ENCODE assay signal across 1 cellular context in the genomic region with DNA sequence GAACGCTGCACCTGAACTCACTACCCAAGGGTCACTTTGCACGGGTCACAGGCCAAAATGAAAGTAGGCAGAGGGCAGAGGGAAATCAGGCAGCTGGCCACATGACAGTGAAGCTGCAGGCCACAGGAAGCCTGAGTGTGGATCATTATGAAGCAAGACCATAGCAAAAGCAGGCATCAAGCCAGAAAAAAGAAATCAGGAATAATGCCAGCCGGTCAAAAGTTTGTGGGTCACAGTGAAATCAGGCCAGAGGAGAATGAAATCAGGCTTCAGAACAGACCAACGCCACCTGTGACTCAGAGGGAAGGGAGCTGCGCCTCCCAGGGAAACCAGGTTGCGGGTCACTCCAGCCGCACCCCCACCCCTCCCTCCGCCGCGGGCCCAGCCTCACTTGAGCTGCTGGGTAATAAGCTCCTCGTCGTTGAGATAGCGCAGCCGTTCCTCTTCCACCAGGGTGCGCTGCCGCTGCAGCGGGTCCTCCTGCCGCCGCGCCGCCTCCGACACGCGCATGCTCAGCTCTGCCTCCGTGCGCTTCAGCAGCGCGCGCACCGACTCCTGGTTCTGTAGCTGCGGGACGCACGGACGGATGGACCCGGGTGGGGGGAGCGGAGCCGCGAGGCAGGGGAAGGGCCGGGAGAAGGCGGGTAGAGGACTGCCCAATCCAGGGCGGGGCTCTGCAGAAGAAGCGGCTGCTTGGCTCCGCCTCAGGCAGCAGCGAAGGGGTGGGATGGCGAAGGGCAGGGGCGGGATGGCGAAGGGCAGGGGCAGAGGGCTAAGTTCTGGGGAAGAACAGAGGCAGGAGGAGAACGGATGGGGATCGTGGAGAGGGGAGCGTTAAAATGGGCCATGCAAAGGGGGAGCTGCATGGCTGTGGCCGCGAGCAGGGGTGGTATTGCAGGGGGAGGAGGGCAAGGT.
TF ChIP-seq lines count a peak whose summit lies in the region.

No MANE protein-coding gene starts in this region.

TF ChIP-seq in HepG2, 621 proteins besides CTCF, POLR2A, EP300 and RAD21 (continued from another document and continues in another):
- TF ChIP-seq, protein P1, sequence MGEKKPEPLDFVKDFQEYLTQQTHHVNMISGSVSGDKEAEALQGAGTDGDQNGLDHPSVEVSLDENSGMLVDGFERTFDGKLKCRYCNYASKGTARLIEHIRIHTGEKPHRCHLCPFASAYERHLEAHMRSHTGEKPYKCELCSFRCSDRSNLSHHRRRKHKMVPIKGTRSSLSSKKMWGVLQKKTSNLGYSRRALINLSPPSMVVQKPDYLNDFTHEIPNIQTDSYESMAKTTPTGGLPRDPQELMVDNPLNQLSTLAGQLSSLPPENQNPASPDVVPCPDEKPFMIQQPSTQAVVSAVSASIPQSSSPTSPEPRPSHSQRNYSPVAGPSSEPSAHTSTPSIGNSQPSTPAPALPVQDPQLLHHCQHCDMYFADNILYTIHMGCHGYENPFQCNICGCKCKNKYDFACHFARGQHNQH (CRISPR knock-in tag; IDR thresholded peaks at IDR 0.05), result peak; percentile 76; the same call in 1 of the 2 replicates
- TF ChIP-seq KMT2A (CRISPR knock-in tag; IDR thresholded peaks at IDR 0.05), result 0 out of 2 replicates have a peak, but pooled peaks have one; percentile 61
- peak; percentile 76 for TF ChIP-seq ZMYM3 (CRISPR knock-in tag; IDR thresholded peaks at IDR 0.05)
- 0 out of 2 replicates have a peak, but pooled peaks have one; percentile 20 for TF ChIP-seq HDAC1 (CRISPR knock-in tag; IDR thresholded peaks at IDR 0.05)
- TF ChIP-seq ZBTB3 (CRISPR knock-in tag; IDR thresholded peaks at IDR 0.05; ENCODE audit: borderline replicate concordance, low read depth), result no peak
- peak; percentile 99 for TF ChIP-seq XRCC5 (optimal IDR thresholded peaks at IDR 0.05; ENCODE audit: low read length)
- no peak for TF ChIP-seq ZNF432 (CRISPR knock-in tag; IDR thresholded peaks at IDR 0.05; ENCODE audit: borderline replicate concordance)
- no peak; the same call in 1 of the 2 replicates for TF ChIP-seq NRL (CRISPR knock-in tag; IDR thresholded peaks at IDR 0.05; ENCODE audit: borderline replicate concordance)
- peak; percentile 58; the same call in 1 of the 2 replicates for TF ChIP-seq ZNF235 (CRISPR knock-in tag; IDR thresholded peaks at IDR 0.05; ENCODE audit: borderline replicate concordance)
- TF ChIP-seq, protein P2, sequence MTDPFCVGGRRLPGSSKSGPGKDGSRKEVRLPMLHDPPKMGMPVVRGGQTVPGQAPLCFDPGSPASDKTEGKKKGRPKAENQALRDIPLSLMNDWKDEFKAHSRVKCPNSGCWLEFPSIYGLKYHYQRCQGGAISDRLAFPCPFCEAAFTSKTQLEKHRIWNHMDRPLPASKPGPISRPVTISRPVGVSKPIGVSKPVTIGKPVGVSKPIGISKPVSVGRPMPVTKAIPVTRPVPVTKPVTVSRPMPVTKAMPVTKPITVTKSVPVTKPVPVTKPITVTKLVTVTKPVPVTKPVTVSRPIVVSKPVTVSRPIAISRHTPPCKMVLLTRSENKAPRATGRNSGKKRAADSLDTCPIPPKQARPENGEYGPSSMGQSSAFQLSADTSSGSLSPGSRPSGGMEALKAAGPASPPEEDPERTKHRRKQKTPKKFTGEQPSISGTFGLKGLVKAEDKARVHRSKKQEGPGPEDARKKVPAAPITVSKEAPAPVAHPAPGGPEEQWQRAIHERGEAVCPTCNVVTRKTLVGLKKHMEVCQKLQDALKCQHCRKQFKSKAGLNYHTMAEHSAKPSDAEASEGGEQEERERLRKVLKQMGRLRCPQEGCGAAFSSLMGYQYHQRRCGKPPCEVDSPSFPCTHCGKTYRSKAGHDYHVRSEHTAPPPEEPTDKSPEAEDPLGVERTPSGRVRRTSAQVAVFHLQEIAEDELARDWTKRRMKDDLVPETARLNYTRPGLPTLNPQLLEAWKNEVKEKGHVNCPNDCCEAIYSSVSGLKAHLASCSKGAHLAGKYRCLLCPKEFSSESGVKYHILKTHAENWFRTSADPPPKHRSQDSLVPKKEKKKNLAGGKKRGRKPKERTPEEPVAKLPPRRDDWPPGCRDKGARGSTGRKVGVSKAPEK (CRISPR knock-in tag; IDR thresholded peaks at IDR 0.05; ENCODE audit: borderline replicate concordance), result peak; percentile 27; the same call in 1 of the 2 replicates
- 0 out of 2 replicates have a peak, but pooled peaks have one; percentile 57 for TF ChIP-seq CC2D1A (CRISPR knock-in tag; IDR thresholded peaks at IDR 0.05)
- peak; percentile 95 for TF ChIP-seq KDM2A (CRISPR knock-in tag; IDR thresholded peaks at IDR 0.05; ENCODE audit: borderline replicate concordance, low read depth)
- peak; percentile 68; the same call in 1 of the 2 replicates for TF ChIP-seq MEF2D (CRISPR knock-in tag; IDR thresholded peaks at IDR 0.05)
- TF ChIP-seq ZNF33B (CRISPR knock-in tag; IDR thresholded peaks at IDR 0.05), result 0 out of 2 replicates have a peak, but pooled peaks have one; percentile 66
- TF ChIP-seq, protein P3, sequence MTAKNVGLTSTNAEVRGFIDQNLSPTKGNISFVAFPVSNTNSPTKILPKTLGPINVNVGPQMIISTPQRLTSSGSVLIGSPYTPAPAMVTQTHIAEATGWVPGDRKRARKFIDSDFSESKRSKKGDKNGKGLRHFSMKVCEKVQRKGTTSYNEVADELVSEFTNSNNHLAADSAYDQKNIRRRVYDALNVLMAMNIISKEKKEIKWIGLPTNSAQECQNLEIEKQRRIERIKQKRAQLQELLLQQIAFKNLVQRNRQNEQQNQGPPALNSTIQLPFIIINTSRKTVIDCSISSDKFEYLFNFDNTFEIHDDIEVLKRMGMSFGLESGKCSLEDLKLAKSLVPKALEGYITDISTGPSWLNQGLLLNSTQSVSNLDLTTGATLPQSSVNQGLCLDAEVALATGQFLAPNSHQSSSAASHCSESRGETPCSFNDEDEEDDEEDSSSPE (CRISPR knock-in tag; IDR thresholded peaks at IDR 0.05), result peak; percentile 79
- TF ChIP-seq, protein P4, sequence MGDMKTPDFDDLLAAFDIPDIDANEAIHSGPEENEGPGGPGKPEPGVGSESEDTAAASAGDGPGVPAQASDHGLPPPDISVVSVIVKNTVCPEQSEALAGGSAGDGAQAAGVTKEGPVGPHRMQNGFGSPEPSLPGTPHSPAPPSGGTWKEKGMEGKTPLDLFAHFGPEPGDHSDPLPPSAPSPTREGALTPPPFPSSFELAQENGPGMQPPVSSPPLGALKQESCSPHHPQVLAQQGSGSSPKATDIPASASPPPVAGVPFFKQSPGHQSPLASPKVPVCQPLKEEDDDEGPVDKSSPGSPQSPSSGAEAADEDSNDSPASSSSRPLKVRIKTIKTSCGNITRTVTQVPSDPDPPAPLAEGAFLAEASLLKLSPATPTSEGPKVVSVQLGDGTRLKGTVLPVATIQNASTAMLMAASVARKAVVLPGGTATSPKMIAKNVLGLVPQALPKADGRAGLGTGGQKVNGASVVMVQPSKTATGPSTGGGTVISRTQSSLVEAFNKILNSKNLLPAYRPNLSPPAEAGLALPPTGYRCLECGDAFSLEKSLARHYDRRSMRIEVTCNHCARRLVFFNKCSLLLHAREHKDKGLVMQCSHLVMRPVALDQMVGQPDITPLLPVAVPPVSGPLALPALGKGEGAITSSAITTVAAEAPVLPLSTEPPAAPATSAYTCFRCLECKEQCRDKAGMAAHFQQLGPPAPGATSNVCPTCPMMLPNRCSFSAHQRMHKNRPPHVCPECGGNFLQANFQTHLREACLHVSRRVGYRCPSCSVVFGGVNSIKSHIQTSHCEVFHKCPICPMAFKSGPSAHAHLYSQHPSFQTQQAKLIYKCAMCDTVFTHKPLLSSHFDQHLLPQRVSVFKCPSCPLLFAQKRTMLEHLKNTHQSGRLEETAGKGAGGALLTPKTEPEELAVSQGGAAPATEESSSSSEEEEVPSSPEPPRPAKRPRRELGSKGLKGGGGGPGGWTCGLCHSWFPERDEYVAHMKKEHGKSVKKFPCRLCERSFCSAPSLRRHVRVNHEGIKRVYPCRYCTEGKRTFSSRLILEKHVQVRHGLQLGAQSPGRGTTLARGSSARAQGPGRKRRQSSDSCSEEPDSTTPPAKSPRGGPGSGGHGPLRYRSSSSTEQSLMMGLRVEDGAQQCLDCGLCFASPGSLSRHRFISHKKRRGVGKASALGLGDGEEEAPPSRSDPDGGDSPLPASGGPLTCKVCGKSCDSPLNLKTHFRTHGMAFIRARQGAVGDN (CRISPR knock-in tag; IDR thresholded peaks at IDR 0.05), result peak; percentile 91
- peak; percentile 70; the same call in 1 of the 2 replicates for TF ChIP-seq PITX1 (CRISPR knock-in tag; IDR thresholded peaks at IDR 0.05)
- TF ChIP-seq ZBTB20 (CRISPR knock-in tag; IDR thresholded peaks at IDR 0.05; ENCODE audit: borderline replicate concordance, low read depth), result 0 out of 2 replicates have a peak, but pooled peaks have one; percentile 76
- TF ChIP-seq, protein P5, sequence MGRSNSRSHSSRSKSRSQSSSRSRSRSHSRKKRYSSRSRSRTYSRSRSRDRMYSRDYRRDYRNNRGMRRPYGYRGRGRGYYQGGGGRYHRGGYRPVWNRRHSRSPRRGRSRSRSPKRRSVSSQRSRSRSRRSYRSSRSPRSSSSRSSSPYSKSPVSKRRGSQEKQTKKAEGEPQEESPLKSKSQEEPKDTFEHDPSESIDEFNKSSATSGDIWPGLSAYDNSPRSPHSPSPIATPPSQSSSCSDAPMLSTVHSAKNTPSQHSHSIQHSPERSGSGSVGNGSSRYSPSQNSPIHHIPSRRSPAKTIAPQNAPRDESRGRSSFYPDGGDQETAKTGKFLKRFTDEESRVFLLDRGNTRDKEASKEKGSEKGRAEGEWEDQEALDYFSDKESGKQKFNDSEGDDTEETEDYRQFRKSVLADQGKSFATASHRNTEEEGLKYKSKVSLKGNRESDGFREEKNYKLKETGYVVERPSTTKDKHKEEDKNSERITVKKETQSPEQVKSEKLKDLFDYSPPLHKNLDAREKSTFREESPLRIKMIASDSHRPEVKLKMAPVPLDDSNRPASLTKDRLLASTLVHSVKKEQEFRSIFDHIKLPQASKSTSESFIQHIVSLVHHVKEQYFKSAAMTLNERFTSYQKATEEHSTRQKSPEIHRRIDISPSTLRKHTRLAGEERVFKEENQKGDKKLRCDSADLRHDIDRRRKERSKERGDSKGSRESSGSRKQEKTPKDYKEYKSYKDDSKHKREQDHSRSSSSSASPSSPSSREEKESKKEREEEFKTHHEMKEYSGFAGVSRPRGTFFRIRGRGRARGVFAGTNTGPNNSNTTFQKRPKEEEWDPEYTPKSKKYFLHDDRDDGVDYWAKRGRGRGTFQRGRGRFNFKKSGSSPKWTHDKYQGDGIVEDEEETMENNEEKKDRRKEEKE (IDR thresholded peaks at IDR 0.05), result no peak
- peak; percentile 48 for TF ChIP-seq CREB1 (IDR thresholded peaks at IDR 0.05)
- no peak for TF ChIP-seq CREB1 (CRISPR knock-in tag; IDR thresholded peaks at IDR 0.05)
- 0 out of 2 replicates have a peak, but pooled peaks have one; percentile 20 for TF ChIP-seq NFKBIZ (CRISPR knock-in tag; IDR thresholded peaks at IDR 0.05)
- 0 out of 2 replicates have a peak, but pooled peaks have one; percentile 54 for TF ChIP-seq ZNF451 (CRISPR knock-in tag; IDR thresholded peaks at IDR 0.05)
- TF ChIP-seq ZSCAN12 (CRISPR knock-in tag; IDR thresholded peaks at IDR 0.05), result no peak
- TF ChIP-seq MIER3 (CRISPR knock-in tag; IDR thresholded peaks at IDR 0.05; ENCODE audit: borderline replicate concordance), result peak; percentile 72; the same call in 1 of the 2 replicates
- no peak; the same call in 1 of the 2 replicates for TF ChIP-seq ZNF44 (CRISPR knock-in tag; IDR thresholded peaks at IDR 0.05)
- 0 out of 2 replicates have a peak, but pooled peaks have one; percentile 85 for TF ChIP-seq RELA (CRISPR knock-in tag; IDR thresholded peaks at IDR 0.05)
- TF ChIP-seq, protein P6, sequence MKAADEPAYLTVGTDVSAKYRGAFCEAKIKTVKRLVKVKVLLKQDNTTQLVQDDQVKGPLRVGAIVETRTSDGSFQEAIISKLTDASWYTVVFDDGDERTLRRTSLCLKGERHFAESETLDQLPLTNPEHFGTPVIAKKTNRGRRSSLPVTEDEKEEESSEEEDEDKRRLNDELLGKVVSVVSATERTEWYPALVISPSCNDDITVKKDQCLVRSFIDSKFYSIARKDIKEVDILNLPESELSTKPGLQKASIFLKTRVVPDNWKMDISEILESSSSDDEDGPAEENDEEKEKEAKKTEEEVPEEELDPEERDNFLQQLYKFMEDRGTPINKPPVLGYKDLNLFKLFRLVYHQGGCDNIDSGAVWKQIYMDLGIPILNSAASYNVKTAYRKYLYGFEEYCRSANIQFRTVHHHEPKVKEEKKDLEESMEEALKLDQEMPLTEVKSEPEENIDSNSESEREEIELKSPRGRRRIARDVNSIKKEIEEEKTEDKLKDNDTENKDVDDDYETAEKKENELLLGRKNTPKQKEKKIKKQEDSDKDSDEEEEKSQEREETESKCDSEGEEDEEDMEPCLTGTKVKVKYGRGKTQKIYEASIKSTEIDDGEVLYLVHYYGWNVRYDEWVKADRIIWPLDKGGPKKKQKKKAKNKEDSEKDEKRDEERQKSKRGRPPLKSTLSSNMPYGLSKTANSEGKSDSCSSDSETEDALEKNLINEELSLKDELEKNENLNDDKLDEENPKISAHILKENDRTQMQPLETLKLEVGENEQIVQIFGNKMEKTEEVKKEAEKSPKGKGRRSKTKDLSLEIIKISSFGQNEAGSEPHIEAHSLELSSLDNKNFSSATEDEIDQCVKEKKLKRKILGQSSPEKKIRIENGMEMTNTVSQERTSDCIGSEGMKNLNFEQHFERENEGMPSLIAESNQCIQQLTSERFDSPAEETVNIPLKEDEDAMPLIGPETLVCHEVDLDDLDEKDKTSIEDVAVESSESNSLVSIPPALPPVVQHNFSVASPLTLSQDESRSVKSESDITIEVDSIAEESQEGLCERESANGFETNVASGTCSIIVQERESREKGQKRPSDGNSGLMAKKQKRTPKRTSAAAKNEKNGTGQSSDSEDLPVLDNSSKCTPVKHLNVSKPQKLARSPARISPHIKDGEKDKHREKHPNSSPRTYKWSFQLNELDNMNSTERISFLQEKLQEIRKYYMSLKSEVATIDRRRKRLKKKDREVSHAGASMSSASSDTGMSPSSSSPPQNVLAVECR (CRISPR knock-in tag; IDR thresholded peaks at IDR 0.05; ENCODE audit: borderline replicate concordance), result peak; percentile 66; the same call in 1 of the 2 replicates
- TF ChIP-seq, protein P7, sequence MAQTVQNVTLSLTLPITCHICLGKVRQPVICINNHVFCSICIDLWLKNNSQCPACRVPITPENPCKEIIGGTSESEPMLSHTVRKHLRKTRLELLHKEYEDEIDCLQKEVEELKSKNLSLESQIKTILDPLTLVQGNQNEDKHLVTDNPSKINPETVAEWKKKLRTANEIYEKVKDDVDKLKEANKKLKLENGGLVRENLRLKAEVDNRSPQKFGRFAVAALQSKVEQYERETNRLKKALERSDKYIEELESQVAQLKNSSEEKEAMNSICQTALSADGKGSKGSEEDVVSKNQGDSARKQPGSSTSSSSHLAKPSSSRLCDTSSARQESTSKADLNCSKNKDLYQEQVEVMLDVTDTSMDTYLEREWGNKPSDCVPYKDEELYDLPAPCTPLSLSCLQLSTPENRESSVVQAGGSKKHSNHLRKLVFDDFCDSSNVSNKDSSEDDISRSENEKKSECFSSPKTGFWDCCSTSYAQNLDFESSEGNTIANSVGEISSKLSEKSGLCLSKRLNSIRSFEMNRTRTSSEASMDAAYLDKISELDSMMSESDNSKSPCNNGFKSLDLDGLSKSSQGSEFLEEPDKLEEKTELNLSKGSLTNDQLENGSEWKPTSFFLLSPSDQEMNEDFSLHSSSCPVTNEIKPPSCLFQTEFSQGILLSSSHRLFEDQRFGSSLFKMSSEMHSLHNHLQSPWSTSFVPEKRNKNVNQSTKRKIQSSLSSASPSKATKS (CRISPR knock-in tag; IDR thresholded peaks at IDR 0.05), result no peak
- no peak for TF ChIP-seq PCBP2 (optimal IDR thresholded peaks at IDR 0.05; ENCODE audit: low read depth, low read length, poor library complexity, severe bottlenecking)
- TF ChIP-seq FOXA1 (IDR thresholded peaks at IDR 0.05), result no peak
- peak; percentile 32; the same call in 1 of the 2 replicates for TF ChIP-seq FOXA1 (CRISPR knock-in tag; IDR thresholded peaks at IDR 0.05)
- 0 out of 2 replicates have a peak, but pooled peaks have one; percentile 54 for TF ChIP-seq SP5 (CRISPR knock-in tag; IDR thresholded peaks at IDR 0.05; ENCODE audit: borderline replicate concordance, low read depth)
- TF ChIP-seq SMAD3 (CRISPR knock-in tag; IDR thresholded peaks at IDR 0.05), result peak; percentile 72
- peak; percentile 56; the same call in 1 of the 2 replicates for TF ChIP-seq ZNF343 (CRISPR knock-in tag; IDR thresholded peaks at IDR 0.05)
- TF ChIP-seq MEIS1 (CRISPR knock-in tag; IDR thresholded peaks at IDR 0.05; ENCODE audit: borderline replicate concordance), result no peak
